ENCODE assay signal across 8 cellular contexts in genomic region chr13:113863511-113864302, GRCh38. TPM values are rescaled to one million over a fixed set of nuclear protein-coding genes. Genes with fewer than 3 reads are reported as not detected.
DNase-seq lines count a peak whose midpoint lies in the region; ATAC-seq and TF ChIP-seq lines count a peak whose summit lies in the region.

TSS of gene GAS6 (minus strand) at chr13:113864076. CDS start at chr13:113863920, 156 bp downstream.

- H3K27ac ChIP-seq in adipose tissue (ENCODE audit: low read depth, low read length), result peak within 1 kb of the TSS; percentile 91
- peak within 1 kb of the TSS; percentile 92 to 99 (median 97) for H3K27ac ChIP-seq in heart right ventricle
- H3K27ac ChIP-seq in parathyroid adenoma, result peak within 1 kb of the TSS; percentile 86

- H3K4me2 ChIP-seq in parathyroid adenoma (ENCODE audit: low read length), result peak within 1 kb of the TSS; percentile 71

- H3K4me1 ChIP-seq in heart right ventricle, result peaks cover 16 to 57% (median 46%) of the 10 kb centered on the region in 9 donors
- no peaks in the 10 kb centered on the region for H3K4me1 ChIP-seq in parathyroid adenoma

- TF ChIP-seq CTCF in heart right ventricle (IDR thresholded peaks at IDR 0.05) (no peak), parathyroid adenoma (IDR thresholded peaks at IDR 0.05) (no peak)

- ATAC-seq in heart right ventricle, result peak; percentile 30 to 79 (median 56)

- H2AFZ ChIP-seq in parathyroid adenoma, result peak within 1 kb of the TSS; percentile 58

- H3K4me3 ChIP-seq in heart right ventricle (peak within 1 kb of the TSS; percentile 70 to 95 (median 86)), parathyroid adenoma (ENCODE audit: low read depth, low read length) (peak within 1 kb of the TSS; percentile 67)

- peaks cover 0 to 34% (median 0%) of the 10 kb centered on the region in 7 donors for H3K27me3 ChIP-seq in heart right ventricle
- no peaks in the 10 kb centered on the region for H3K27me3 ChIP-seq in parathyroid adenoma (ENCODE audit: control insufficient read depth, insufficient read depth, low read length)

- DNase-seq in NCI-H2081 (lab: John Stamatoyannopoulos, UW) (peak; percentile 15 to 23), NCI-H2081 treated with DMSO at 0.1 percent for 48 hours (lab: John Stamatoyannopoulos, UW) (no peak), M059J (ENCODE audit: low read depth) (peak; percentile 39), heart right ventricle (peak; percentile 69 to 83), NCI-H1694 treated with DMSO at 0.1 percent for 48 hours (lab: John Stamatoyannopoulos, UW) (no peak)
- DNase-seq in stimulated activated CD4-positive, alpha-beta T cell treated with anti-CD3 and anti-CD28 coated beads, Interleukin-1b, Interleukin-23, amount 100 ng/mL, for 48 hours, result no peak

- H3K9ac ChIP-seq in parathyroid adenoma, result peak within 1 kb of the TSS; percentile 53

- H3K79me2 ChIP-seq in parathyroid adenoma, result peaks cover 12% of the 10 kb centered on the region

- H3K9me3 ChIP-seq in heart right ventricle, result no peaks in the 10 kb centered on the region
- H3K9me3 ChIP-seq in parathyroid adenoma (ENCODE audit: control insufficient read depth, low read length), result no peaks in the 10 kb centered on the region

- peaks cover 0 to 18% (median 0%) of the 10 kb centered on the region in 9 donors for H3K36me3 ChIP-seq in heart right ventricle
- H3K36me3 ChIP-seq in parathyroid adenoma (ENCODE audit: control insufficient read depth, insufficient read depth, low read length), result no peaks in the 10 kb centered on the region

- 0 to 1% (median 0%) methylated on average over 78 to 118 of the region's 118 CpGs for WGBS in adipose tissue, 3 donors
- WGBS in heart right ventricle, 2 donors, result 0% methylated on average over 97 to 115 of the region's 118 CpGs

- intact Hi-C loops in heart right ventricle (cut with DNase I), result loop anchor here in 7 of 10 donors (1.0 to 5.0 kb wide), 6 partner anchors 15 to 84 kb away; no protein-coding TSS in a partner anchor

RNA-seq across cellular contexts. Expression of gene GAS6, which starts in this region (rescaled TPM):
- total RNA-seq in M059J (2014; rRNA removed; shearing (Covaris generic)), result 43.7 and 99.1 TPM in 2 replicates
- polyA plus RNA-seq in adipose tissue (100 to 1,000 TPM in 2 of 3 donors, 10 to 100 TPM in 1; 32.3 to 151 (median 118) TPM), heart right ventricle (100 to 1,000 TPM; 113 to 280 TPM)
- 100 to 1,000 TPM; 146 to 223 (median 174) TPM for total RNA-seq in heart right ventricle

Comparison
In these comparisons a context has a peak if more than half of its experiments do, and no peak if none do; other contexts are left out.
1. DNase-seq: peak in NCI-H2081 (2 of 2), M059J (single experiment) and heart right ventricle (2 of 2); none in NCI-H2081 treated with DMSO at 0.1 percent for 48 hours (single experiment), NCI-H1694 treated with DMSO at 0.1 percent for 48 hours (single experiment) and stimulated activated CD4-positive, alpha-beta T cell treated with anti-CD3 and anti-CD28 coated beads, Interleukin-1b, Interleukin-23, amount 100 ng/mL, for 48 hours (single experiment).
2. Peak in every context shown above with its lines, with median percentiles within 50 percentile points of each other: H3K27ac ChIP-seq.